Comparison of ENCODE assay signal across 10 cellular contexts in the genomic region with DNA sequence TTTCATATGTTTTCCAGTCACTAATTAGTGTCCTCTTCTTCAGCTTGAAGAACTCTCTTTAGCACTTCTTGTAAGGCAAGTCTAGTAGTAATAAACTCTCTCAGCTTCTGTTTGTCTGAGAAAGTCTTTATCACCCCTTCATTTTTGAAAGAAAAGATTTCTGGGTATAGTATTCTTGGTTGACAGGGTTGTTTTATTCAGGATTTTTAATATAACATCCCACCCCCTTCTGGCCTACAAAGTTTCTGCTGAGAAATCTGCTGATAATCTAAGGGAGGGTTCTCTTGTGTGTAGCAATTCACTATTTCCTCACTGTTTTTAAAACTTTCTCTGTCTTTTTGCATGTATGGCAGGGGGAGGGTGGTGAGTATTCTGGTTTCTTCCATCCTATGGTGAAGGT. TPM values are rescaled to one million over a fixed set of nuclear protein-coding genes. Genes with fewer than 3 reads are reported as not detected.
"Had no signal": no experiment of that assay in that cellular context is flagged by ENCODE, and none has a peak within 500 bp of the region (broad histone marks: within the 10 kb centered on the region; RNA-seq: fewer than 3 reads in every experiment).

No MANE protein-coding gene starts in this region.

- ATAC-seq: HCT116 had no signal

- H3K27ac ChIP-seq: GM23248 had no signal

- H2AFZ ChIP-seq: GM23248 had no signal

- H3K36me3 ChIP-seq: HAP-1 had no signal

- H3K4me1 ChIP-seq: HAP-1 had no signal

- DNase-seq: GM23248, GOT3, H7, KBM-7 had no signal

- H3K9me3 ChIP-seq: HAP-1 had no signal

- FAIRE-seq: HTR-8/SVneo had no signal

- H3K9ac ChIP-seq: GM23248 had no signal

- H3K4me3 ChIP-seq: GM23248, HAP-1 had no signal

RNA-seq across cellular contexts. Expression of a gene that starts 9.6 kb away (rescaled TPM):
- total RNA-seq: GM23248, H4, H7, HT-29 had no signal
- polyA plus RNA-seq: GM23248, IgD-negative memory B cell had no signal

RNA-seq across cellular contexts. Expression of a gene that starts 22.2 kb away (rescaled TPM):
- total RNA-seq: GM23248, H4, H7, HT-29 had no signal
- polyA plus RNA-seq: GM23248, IgD-negative memory B cell had no signal

RNA-seq across cellular contexts. Expression of a gene that starts 25.2 kb away (rescaled TPM):
- total RNA-seq: GM23248, H4, HT-29 had no signal
- polyA plus RNA-seq: GM23248, IgD-negative memory B cell had no signal

RNA-seq across cellular contexts. Expression of a gene that starts 42.5 kb away (rescaled TPM):
- total RNA-seq: GM23248, H4, H7, HT-29 had no signal
- polyA plus RNA-seq: GM23248, IgD-negative memory B cell had no signal

RNA-seq across cellular contexts. Expression of a gene that starts 48.6 kb away (rescaled TPM):
- total RNA-seq: GM23248, H4, H7, HT-29 had no signal
- polyA plus RNA-seq: GM23248, IgD-negative memory B cell had no signal
